In the genomic region with DNA sequence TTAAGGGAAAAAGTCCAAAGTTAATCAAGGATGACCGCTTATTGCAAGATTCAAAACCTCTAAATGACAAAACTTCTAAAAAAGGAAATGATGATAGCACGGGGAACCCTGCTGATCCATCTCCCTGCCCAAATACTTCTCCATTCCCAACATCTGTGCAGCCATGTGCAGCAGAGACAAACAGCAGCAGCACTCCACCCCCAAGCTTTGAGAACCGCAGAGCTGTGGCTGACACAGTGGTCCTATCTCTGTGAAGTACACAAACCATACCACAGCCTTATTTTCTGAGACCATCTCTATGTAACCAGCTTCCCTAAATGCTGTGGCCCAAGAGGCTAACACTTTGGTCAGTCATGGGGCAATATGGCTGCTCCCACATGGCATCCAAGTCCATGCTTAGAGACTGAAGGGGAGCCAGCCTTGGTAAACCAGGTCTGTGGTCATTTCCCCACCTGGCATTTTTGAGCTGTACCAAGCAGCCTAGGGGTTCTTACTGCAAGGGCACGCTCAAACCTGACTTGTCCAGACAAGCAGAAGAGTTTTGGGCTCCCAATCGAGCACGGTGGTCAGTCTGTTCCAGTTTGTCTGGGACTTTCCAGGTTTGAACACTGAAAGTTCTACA, we compare ENCODE assay signal across 8 cellular contexts. TPM values are rescaled to one million over a fixed set of nuclear protein-coding genes. Genes with fewer than 3 reads are reported as not detected.
DNase-seq lines count a peak whose midpoint lies in the region; ATAC-seq and TF ChIP-seq lines count a peak whose summit lies in the region.
"Had no signal": no experiment of that assay in that cellular context is flagged by ENCODE, and none has a peak within 500 bp of the region (broad histone marks: within the 10 kb centered on the region; RNA-seq: fewer than 3 reads in every experiment).

No MANE protein-coding gene starts in this region.

- no peak for TF ChIP-seq CTCF in mammary epithelial cell (conservative IDR thresholded peaks at IDR 0.05 in 1 of 2, IDR thresholded peaks at IDR 0.05 in 1 of 2; ENCODE audit: extremely low read depth in 1 of 2, insufficient read depth in 1 of 2, low read depth in 1 of 2, low read length in 2 of 2)

- no peaks in the 10 kb centered on the region for H3K36me3 Mint-ChIP-seq in stimulated activated naive B cell treated with anti-CD40 and anti-IgM and Interleukin-4, amounts not matched to agents 10 μg/mL and 1 μg/mL and 100 μg/mL, for 72 hours

- H3K27ac Mint-ChIP-seq in stimulated activated naive B cell treated with anti-CD40 and anti-IgM and Interleukin-4, amounts not matched to agents 10 μg/mL and 1 μg/mL and 100 μg/mL, for 72 hours: peak overlapping the region; percentile 89

- DNase-seq in mammary epithelial cell (peak; percentile 83), A172 (ENCODE audit: low spot score) (no peak), NCI-H2107 (lab: John Stamatoyannopoulos, UW) (no peak), NCI-H146 (lab: John Stamatoyannopoulos, UW) (no peak)
- DNase-seq in stimulated activated naive B cell treated with anti-CD40 and anti-IgM and Interleukin-4, amounts not matched to agents 10 μg/mL and 1 μg/mL and 100 μg/mL, for 72 hours: peak; percentile 63

- H3K27ac ChIP-seq in mammary epithelial cell (ENCODE audit: insufficient read depth, low read depth, low read length): no peak overlapping the region
- H3K27ac ChIP-seq: SK-N-MC had no signal

- no peaks in the 10 kb centered on the region for H3K27me3 Mint-ChIP-seq in stimulated activated naive B cell treated with anti-CD40 and anti-IgM and Interleukin-4, amounts not matched to agents 10 μg/mL and 1 μg/mL and 100 μg/mL, for 72 hours

- H3K9ac ChIP-seq in mammary epithelial cell (ENCODE audit: insufficient read depth, low read length): no peak overlapping the region

- in situ Hi-C loops in mammary epithelial cell (cut with MboI; ENCODE audit: low sequenced_read_pairs in 2 of 2): no loop called here

- intact Hi-C loops in mammary epithelial cell (cut with micrococcal nuclease): no loop called here

- CTCF ChIA-PET in mammary epithelial cell (lab: Charles Lee; ENCODE audit: low non-redundant PET): interaction anchor here (0.5 kb wide), 1 partner anchor 112 kb away, joined by 10 read pairs; no protein-coding TSS in a partner anchor

- no TSS peak for BruUV-seq in mammary epithelial cell (replicated peaks; lab: Mats Ljungman, UMichigan)

- H3K4me1 ChIP-seq in mammary epithelial cell (ENCODE audit: insufficient read depth, low read length): peaks cover 27% of the 10 kb centered on the region

- peak overlapping the region; percentile 75 for H2AFZ ChIP-seq in mammary epithelial cell (ENCODE audit: low read depth, low read length)

- no peaks in the 10 kb centered on the region for H3K27me3 ChIP-seq in mammary epithelial cell (ENCODE audit: insufficient read depth, low read length)

- 52% methylated on average over 6 of the region's 6 CpGs for WGBS in mammary epithelial cell (ENCODE audit: low coverage, missing lambda C conversion rate)

- no peaks in the 10 kb centered on the region for H3K36me3 ChIP-seq in mammary epithelial cell (ENCODE audit: insufficient read depth, low read length)

- H4K20me1 ChIP-seq in mammary epithelial cell (ENCODE audit: insufficient read depth, low read length): no peaks in the 10 kb centered on the region

- no peaks in the 10 kb centered on the region for H3K9me3 Mint-ChIP-seq in stimulated activated naive B cell treated with anti-CD40 and anti-IgM and Interleukin-4, amounts not matched to agents 10 μg/mL and 1 μg/mL and 100 μg/mL, for 72 hours

- H3K4me2 ChIP-seq in mammary epithelial cell (ENCODE audit: insufficient read depth, low read depth, low read length): peak overlapping the region; percentile 5

- H3K9me3 ChIP-seq in mammary epithelial cell (replicated peaks; ENCODE audit: insufficient read depth, low read length): no peaks in the 10 kb centered on the region

- H3K4me3 Mint-ChIP-seq in stimulated activated naive B cell treated with anti-CD40 and anti-IgM and Interleukin-4, amounts not matched to agents 10 μg/mL and 1 μg/mL and 100 μg/mL, for 72 hours: peak overlapping the region; percentile 6 to 39

- dilution Hi-C loops in mammary epithelial cell (cut with HindIII; ENCODE audit: low sequenced_read_pairs): no loop called here

- ATAC-seq in GM19395 (IDR thresholded peaks at IDR 0.05; ENCODE audit: unreplicated experiment): peak; percentile 64
- ATAC-seq in HG03095 (IDR thresholded peaks at IDR 0.05; ENCODE audit: unreplicated experiment): peak; percentile 62
- ATAC-seq in stimulated activated naive B cell treated with anti-CD40 and anti-IgM and Interleukin-4, amounts not matched to agents 10 μg/mL and 1 μg/mL and 100 μg/mL, for 72 hours (replicated peaks): peak; percentile 94

- no peaks in the 10 kb centered on the region for H3K79me2 ChIP-seq in mammary epithelial cell (ENCODE audit: insufficient read depth, low read length)

- no peak overlapping the region for H3K4me3 ChIP-seq in mammary epithelial cell (replicated peaks in 1 of 3; ENCODE audit: insufficient read depth in 1 of 3, low read depth in 2 of 3, low read length in 3 of 3)
- H3K4me3 ChIP-seq: SK-N-MC had no signal

- H3K4me1 Mint-ChIP-seq in stimulated activated naive B cell treated with anti-CD40 and anti-IgM and Interleukin-4, amounts not matched to agents 10 μg/mL and 1 μg/mL and 100 μg/mL, for 72 hours: peaks cover 28 to 52% of the 10 kb centered on the region in 2 donors

RNA-seq across cellular contexts. Expression of gene NFE2L2, which starts 17.0 kb away (rescaled TPM):
- 100 to 1,000 TPM in 1 of 2 donors, 10 to 100 TPM in 1; 88.7 to 112 TPM for total RNA-seq in mammary epithelial cell
- polyA plus RNA-seq in mammary epithelial cell: 107 TPM
- polyA minus RNA-seq in mammary epithelial cell: 116 TPM
- 47.1 and 51.1 TPM in 2 replicates for total RNA-seq in A172 (2014; rRNA removed; shearing (Covaris generic))

Comparison
In these comparisons a context has a peak if more than half of its experiments do, and no peak if none do; other contexts are left out.
1. DNase-seq: peak in mammary epithelial cell (single experiment) and stimulated activated naive B cell treated with anti-CD40 and anti-IgM and Interleukin-4, amounts not matched to agents 10 μg/mL and 1 μg/mL and 100 μg/mL, for 72 hours (single experiment); none in A172 (single experiment), NCI-H2107 (single experiment) and NCI-H146 (single experiment).
2. Peak in every context shown above with its lines, with median percentiles within 50 percentile points of each other: ATAC-seq.